Comparison of ENCODE assay signal across 2 cellular contexts in the genomic region with DNA sequence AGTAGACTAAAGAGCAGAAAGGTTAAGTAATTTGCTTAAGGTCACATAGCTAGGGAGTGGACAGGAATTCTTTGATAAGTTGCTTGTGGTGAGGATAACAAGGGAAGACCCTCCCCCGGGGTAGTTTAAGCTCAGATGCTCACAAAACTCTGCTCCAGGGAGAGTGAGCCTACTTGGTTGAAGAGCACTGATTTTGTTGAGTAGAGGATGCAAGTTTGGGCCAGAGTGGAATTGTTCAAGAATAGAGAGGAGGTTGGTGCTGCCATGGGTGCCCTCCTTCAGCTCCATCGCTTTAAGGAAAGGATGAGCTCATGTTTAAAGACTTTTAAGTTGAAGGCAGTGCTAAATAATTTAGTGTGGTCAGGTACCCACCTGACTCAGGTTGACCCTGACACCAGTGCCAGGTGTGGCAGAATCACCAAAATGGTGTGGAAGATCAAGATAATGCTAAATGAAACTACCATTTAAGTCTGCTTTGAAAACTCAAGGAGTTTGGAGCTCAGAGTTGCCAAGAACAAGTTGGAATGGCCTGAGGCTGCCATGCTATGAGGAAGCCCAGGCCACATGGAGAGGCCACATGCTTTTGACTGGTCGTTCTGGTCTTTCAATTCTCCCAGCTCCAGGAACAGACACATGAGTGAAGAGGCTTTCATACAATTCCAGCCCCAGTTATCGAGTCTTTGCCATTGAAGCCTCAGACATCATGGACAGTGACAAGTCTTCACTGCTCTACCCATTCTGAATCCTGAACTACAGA.
TF ChIP-seq lines count a peak whose summit lies in the region.

No MANE protein-coding gene starts in this region.

TF ChIP-seq in HEK293, 187 proteins besides CTCF, POLR2A, EP300 and RAD21:
- TF ChIP-seq ZNF274 (IDR thresholded peaks at IDR 0.05; ENCODE audit: low read length) = no peak
- no peak for TF ChIP-seq ZNF274 (tag by site-specific recombination; IDR thresholded peaks at IDR 0.05; ENCODE audit: borderline replicate concordance)
- peak; percentile 98 for TF ChIP-seq ZNF140 (tag by site-specific recombination; IDR thresholded peaks at IDR 0.05)

TF ChIP-seq in K562, 482 proteins besides CTCF, POLR2A, EP300 and RAD21:
- no peak for TF ChIP-seq NRF1 (conservative IDR thresholded peaks at IDR 0.05 in 1 of 2, IDR thresholded peaks at IDR 0.05 in 1 of 2)
- no peak for TF ChIP-seq GTF2A2 (tag; IDR thresholded peaks at IDR 0.05)
- TF ChIP-seq TAF1 (IDR thresholded peaks at IDR 0.05; ENCODE audit: control insufficient read depth, extremely low read depth, insufficient read depth, low read length, severe bottlenecking) = no peak
- TF ChIP-seq, protein P1, sequence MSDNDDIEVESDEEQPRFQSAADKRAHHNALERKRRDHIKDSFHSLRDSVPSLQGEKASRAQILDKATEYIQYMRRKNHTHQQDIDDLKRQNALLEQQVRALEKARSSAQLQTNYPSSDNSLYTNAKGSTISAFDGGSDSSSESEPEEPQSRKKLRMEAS (CRISPR knock-in tag; IDR thresholded peaks at IDR 0.05) = 0 out of 2 replicates have a peak, but pooled peaks have one; percentile 23
- no peak for TF ChIP-seq MAZ (CRISPR knock-in tag; conservative IDR thresholded peaks at IDR 0.05 in 1 of 2, IDR thresholded peaks at IDR 0.05 in 1 of 2)
- no peak for TF ChIP-seq CBX5 (IDR thresholded peaks at IDR 0.05; ENCODE audit: borderline replicate concordance, low read depth)
- no peak for TF ChIP-seq ZNF785 (CRISPR knock-in tag; IDR thresholded peaks at IDR 0.05)
